In genomic region chr12:19453961-19454360, GRCh38 we compare ENCODE assay signal across 15 cellular contexts. TPM values are rescaled to one million over a fixed set of nuclear protein-coding genes. Genes with fewer than 3 reads are reported as not detected.
A peak's percentile ranks its signal among the peaks of the same experiment; 100 is the strongest.
DNase-seq lines count a peak whose midpoint lies in the region; ATAC-seq and TF ChIP-seq lines count a peak whose summit lies in the region.
"Had no signal": no experiment of that assay in that cellular context is flagged by ENCODE, and none has a peak within 500 bp of the region (broad histone marks: within the 10 kb centered on the region; RNA-seq: fewer than 3 reads in every experiment).

No MANE protein-coding gene starts in this region.

- H3K9me3 ChIP-seq in CD8-positive, alpha-beta T cell (ENCODE audit: low read length) = no peaks in the 10 kb centered on the region
- H3K9me3 ChIP-seq in H9 (ENCODE audit: control insufficient read depth, low read depth, low read length) (no peaks in the 10 kb centered on the region), tibial artery (no peaks in the 10 kb centered on the region)
- H3K9me3 ChIP-seq: BE2C, SJSA1 had no signal

- intact Hi-C loops in CD8-positive, alpha-beta T cell (cut with DNase I, micrococcal nuclease) = no loop called here
- intact Hi-C loops in tibial artery (cut with DNase I; ENCODE audit: low total_unique reads) = no loop called here

- no peak overlapping the region for H3K23ac ChIP-seq in H9 (ENCODE audit: insufficient read length, low read depth, low read length)

- no peaks in the 10 kb centered on the region for H3K23me2 ChIP-seq in H9 (ENCODE audit: insufficient read length, low read depth, low read length, poor library complexity, severe bottlenecking)

- H2BK15ac ChIP-seq in H9 (ENCODE audit: low read depth, low read length) = no peak overlapping the region

- H3K56ac ChIP-seq in H9 (ENCODE audit: insufficient read length, low read depth, low read length) = no peak overlapping the region

- no peak overlapping the region for H3K4me3 Mint-ChIP-seq in CD8-positive, alpha-beta T cell
- H3K4me3 Mint-ChIP-seq in H9 = no peak overlapping the region
- no peak overlapping the region for H3K4me3 Mint-ChIP-seq in effector memory CD8-positive, alpha-beta T cell
- peak overlapping the region; percentile 2 for H3K4me3 Mint-ChIP-seq in natural killer cell treated with Interleukin-12 subunit alpha and Interleukin-12 subunit beta and Interleukin-15 and Interleukin-18, amount 100 ng/mL, for 72 hours

- H3K4me1 Mint-ChIP-seq in CD8-positive, alpha-beta T cell (ENCODE audit: low read depth) = peaks cover 91% of the 10 kb centered on the region
- peaks cover 75 to 78% of the 10 kb centered on the region in 2 experiments for H3K4me1 Mint-ChIP-seq in H9
- H3K4me1 Mint-ChIP-seq in effector memory CD8-positive, alpha-beta T cell (ENCODE audit: low read depth in 2 of 2) = peaks cover 39 to 74% of the 10 kb centered on the region in 2 donors
- H3K4me1 Mint-ChIP-seq in natural killer cell treated with Interleukin-12 subunit alpha and Interleukin-12 subunit beta and Interleukin-15 and Interleukin-18, amount 100 ng/mL, for 72 hours (ENCODE audit: low read depth in 2 of 2) = peaks cover 58 to 70% of the 10 kb centered on the region in 2 donors

- WGBS in H9 (ENCODE audit: extremely low coverage, insufficient read length, low lambda C conversion rate) = no CpG with 5 or more reads among the region's 7 CpGs

- H3K4me2 ChIP-seq in H9 (ENCODE audit: insufficient read depth, insufficient read length, low read length) = no peak overlapping the region

- H3K79me2 ChIP-seq in H9 (ENCODE audit: insufficient read depth, low read length) = peaks cover 83% of the 10 kb centered on the region

- POLR2A ChIA-PET in CD8-positive, alpha-beta T cell (lab: Charles Lee) = no interaction called here

- H2BK5ac ChIP-seq in H9 (ENCODE audit: insufficient read length, low read length) = no peak overlapping the region

- no peak overlapping the region for H2BK120ac ChIP-seq in H9 (ENCODE audit: low read depth, low read length, poor library complexity, severe bottlenecking)

- no peak overlapping the region for H3K4me3 ChIP-seq in CD8-positive, alpha-beta T cell (ENCODE audit: low read depth, low read length)
- no peak overlapping the region for H3K4me3 ChIP-seq in tibial artery
- H3K4me3 ChIP-seq: SJSA1 had no signal

- no peak overlapping the region for H3K9ac ChIP-seq in H9 (ENCODE audit: extremely low read depth, insufficient read length, low read length)

- H3K27me3 Mint-ChIP-seq in CD8-positive, alpha-beta T cell (ENCODE audit: low read depth) = no peaks in the 10 kb centered on the region
- no peaks in the 10 kb centered on the region for H3K27me3 Mint-ChIP-seq in H9 (ENCODE audit: low read depth)
- no peaks in the 10 kb centered on the region for H3K27me3 Mint-ChIP-seq in effector memory CD8-positive, alpha-beta T cell
- no peaks in the 10 kb centered on the region for H3K27me3 Mint-ChIP-seq in natural killer cell treated with Interleukin-12 subunit alpha and Interleukin-12 subunit beta and Interleukin-15 and Interleukin-18, amount 100 ng/mL, for 72 hours
- H3K27me3 Mint-ChIP-seq: IgD-negative memory B cell had no signal

- H4K20me1 ChIP-seq in H9 (ENCODE audit: control insufficient read depth, insufficient read depth, insufficient read length) = no peaks in the 10 kb centered on the region

- H3K36me3 Mint-ChIP-seq in CD8-positive, alpha-beta T cell = peaks cover 40% of the 10 kb centered on the region
- peaks cover 10 to 47% (median 27%) of the 10 kb centered on the region in 3 experiments; a peak in 6 of 7 replicates for H3K36me3 Mint-ChIP-seq in H9 (ENCODE audit: insufficient read depth in 1 of 3, low read depth in 3 of 3)
- H3K36me3 Mint-ChIP-seq in effector memory CD8-positive, alpha-beta T cell (ENCODE audit: insufficient read depth) = peaks cover 3% of the 10 kb centered on the region
- no peaks in the 10 kb centered on the region for H3K36me3 Mint-ChIP-seq in natural killer cell treated with Interleukin-12 subunit alpha and Interleukin-12 subunit beta and Interleukin-15 and Interleukin-18, amount 100 ng/mL, for 72 hours

- H3K14ac ChIP-seq in H9 (ENCODE audit: insufficient read depth, low read length) = no peak overlapping the region

- H4K91ac ChIP-seq in H9 (ENCODE audit: insufficient read length, low read depth, low read length) = no peak overlapping the region

- no peak overlapping the region for H2AFZ ChIP-seq in H9 (ENCODE audit: low read length)

- CTCF ChIA-PET in CD8-positive, alpha-beta T cell (lab: Charles Lee) = no interaction called here

- H3T11ph ChIP-seq in H9 (ENCODE audit: low read length) = no peak overlapping the region

- no peak for DNase-seq in CD8-positive, alpha-beta T cell
- DNase-seq in H9 = no peak
- no peak for DNase-seq in effector memory CD8-positive, alpha-beta T cell
- DNase-seq in natural killer cell treated with Interleukin-12 subunit alpha and Interleukin-12 subunit beta and Interleukin-15 and Interleukin-18, amount 100 ng/mL, for 72 hours (ENCODE audit: low spot score) = no peak
- no peak for DNase-seq in tibial artery
- no peak for DNase-seq in G401 (ENCODE audit: low spot score)
- DNase-seq: BE2C; NCI-H1417 treated with DMSO at 0.1 percent for 48 hours; NCI-H2081; NCI-H526; NK-92 treated with Interleukin-12 subunit alpha and Interleukin-12 subunit beta, amount 100 ng/mL, for 24 hours had no signal

- in situ Hi-C loops in G401 (cut with HindIII; ENCODE audit: low sequenced_read_pairs) = no loop called here

- no peak overlapping the region for H3K18ac ChIP-seq in H9 (ENCODE audit: insufficient read length, low read depth, low read length)

- no peak overlapping the region for H4K5ac ChIP-seq in H9 (ENCODE audit: insufficient read length, low read depth, low read length)

- H3K36me3 ChIP-seq in CD8-positive, alpha-beta T cell (ENCODE audit: insufficient read depth, low read length) = no peaks in the 10 kb centered on the region
- H3K36me3 ChIP-seq in tibial artery = no peaks in the 10 kb centered on the region
- H3K36me3 ChIP-seq: BE2C, SJSA1 had no signal

- H4K8ac ChIP-seq in H9 (replicated peaks; ENCODE audit: insufficient read length, low read depth, low read length) = no peak overlapping the region

- H3K27ac ChIP-seq in CD8-positive, alpha-beta T cell (ENCODE audit: low read depth, low read length) = no peak overlapping the region
- H3K27ac ChIP-seq in H9 (ENCODE audit: insufficient read length, low read depth, low read length) (no peak overlapping the region), tibial artery (no peak overlapping the region)
- H3K27ac ChIP-seq: RWPE1, SJSA1 had no signal

- H3K4ac ChIP-seq in H9 (ENCODE audit: low read depth, low read length) = no peak overlapping the region

- peak overlapping the region; percentile 27 for H3K27ac Mint-ChIP-seq in CD8-positive, alpha-beta T cell
- peak overlapping the region; percentile 19 to 95 (median 52) for H3K27ac Mint-ChIP-seq in H9
- peak overlapping the region; percentile 46 to 75 for H3K27ac Mint-ChIP-seq in effector memory CD8-positive, alpha-beta T cell
- no peak overlapping the region for H3K27ac Mint-ChIP-seq in natural killer cell treated with Interleukin-12 subunit alpha and Interleukin-12 subunit beta and Interleukin-15 and Interleukin-18, amount 100 ng/mL, for 72 hours

- no peak overlapping the region for H2BK20ac ChIP-seq in H9 (ENCODE audit: low read depth, low read length, poor library complexity, severe bottlenecking)

- H3K79me1 ChIP-seq in H9 (ENCODE audit: insufficient read depth, low read depth, low read length, poor library complexity, severe bottlenecking) = no peaks in the 10 kb centered on the region

- no peak overlapping the region for H2BK12ac ChIP-seq in H9 (ENCODE audit: insufficient read length, low read depth, low read length)

- peaks cover 38% of the 10 kb centered on the region for H3K4me1 ChIP-seq in CD8-positive, alpha-beta T cell (ENCODE audit: insufficient read depth, low read length)
- H3K4me1 ChIP-seq in H9 (ENCODE audit: insufficient read depth, low read length) (peaks cover 4% of the 10 kb centered on the region; the same call in 1 of the 2 replicates), tibial artery (peaks cover 0 to 94% (median 25%) of the 10 kb centered on the region in 4 donors)
- H3K4me1 ChIP-seq: BE2C, SJSA1 had no signal

- ATAC-seq in CD8-positive, alpha-beta T cell = no peak
- no peak for ATAC-seq in effector memory CD8-positive, alpha-beta T cell (replicated peaks)
- no peak for ATAC-seq in natural killer cell treated with Interleukin-12 subunit alpha and Interleukin-12 subunit beta and Interleukin-15 and Interleukin-18, amount 100 ng/mL, for 72 hours
- ATAC-seq in GM21825 (IDR thresholded peaks at IDR 0.05; ENCODE audit: unreplicated experiment) = no peak

- no peaks in the 10 kb centered on the region for H3K27me3 ChIP-seq in CD8-positive, alpha-beta T cell (ENCODE audit: insufficient read depth, low read length)
- H3K27me3 ChIP-seq in H9 (ENCODE audit: insufficient read depth, low read length) = no peaks in the 10 kb centered on the region; the same call in 1 of the 2 replicates
- H3K27me3 ChIP-seq in tibial artery = no peaks in the 10 kb centered on the region
- H3K27me3 ChIP-seq: BE2C, SJSA1 had no signal

- TF ChIP-seq CTCF in CD8-positive, alpha-beta T cell (IDR thresholded peaks at IDR 0.05) = no peak
- TF ChIP-seq CTCF in H9 (conservative IDR thresholded peaks at IDR 0.05) = no peak
- no peak for TF ChIP-seq CTCF in tibial artery (IDR thresholded peaks at IDR 0.05)

- H3K9me3 Mint-ChIP-seq in CD8-positive, alpha-beta T cell = no peaks in the 10 kb centered on the region
- no peaks in the 10 kb centered on the region for H3K9me3 Mint-ChIP-seq in H9
- H3K9me3 Mint-ChIP-seq in effector memory CD8-positive, alpha-beta T cell = no peaks in the 10 kb centered on the region
- no peaks in the 10 kb centered on the region for H3K9me3 Mint-ChIP-seq in natural killer cell treated with Interleukin-12 subunit alpha and Interleukin-12 subunit beta and Interleukin-15 and Interleukin-18, amount 100 ng/mL, for 72 hours
- H3K9me3 Mint-ChIP-seq: IgD-negative memory B cell had no signal

- H2AK5ac ChIP-seq in H9 (ENCODE audit: insufficient read length, low read length) = no peak overlapping the region

RNA-seq across cellular contexts. Expression of gene AEBP2, which starts 14.7 kb away (rescaled TPM):
- 10 to 100 TPM; 54.0 to 57.9 TPM for total RNA-seq in CD8-positive, alpha-beta T cell
- total RNA-seq in H9 (2021) = 82.6 and 82.8 TPM in 2 replicates
- total RNA-seq in natural killer cell treated with Interleukin-12 subunit alpha and Interleukin-12 subunit beta and Interleukin-15 and Interleukin-18, amount 100 ng/mL, for 72 hours = 10 to 100 TPM; 66.3 to 95.2 TPM
- total RNA-seq in G401 (2014; rRNA removed; shearing (Covaris generic)) = 13.4 and 18.7 TPM in 2 replicates

Comparison
In these comparisons a context has a peak if more than half of its experiments do, and no peak if none do; other contexts are left out.
1. H3K27ac Mint-ChIP-seq: peak in CD8-positive, alpha-beta T cell (single experiment), H9 (3 of 3) and effector memory CD8-positive, alpha-beta T cell (2 of 2); none in natural killer cell treated with Interleukin-12 subunit alpha and Interleukin-12 subunit beta and Interleukin-15 and Interleukin-18, amount 100 ng/mL, for 72 hours (0 of 2).